Comparison of ENCODE assay signal across 20 cellular contexts in genomic region chr16:31131416-31131815, GRCh38. TPM values are rescaled to one million over a fixed set of nuclear protein-coding genes. Genes with fewer than 3 reads are reported as not detected.
DNase-seq lines count a peak whose midpoint lies in the region; FAIRE-seq and TF ChIP-seq lines count a peak whose summit lies in the region.
"Had no signal": no experiment of that assay in that cellular context is flagged by ENCODE, and none has a peak within 500 bp of the region (broad histone marks: within the 10 kb centered on the region; RNA-seq: fewer than 3 reads in every experiment).

No MANE protein-coding gene starts in this region.

- H3K27ac ChIP-seq in HUES6 (ENCODE audit: low read depth, low read length) (peak overlapping the region; percentile 30), H1 (ENCODE audit: low read depth, low read length) (peak overlapping the region; percentile 37; the same call in 1 of the 2 replicates), transverse colon (peak overlapping the region; percentile 91 to 94 (median 93))
- H3K27ac ChIP-seq: SJSA1 had no signal

- peaks cover 56% of the 10 kb centered on the region for H3K36me3 ChIP-seq in HUES6 (ENCODE audit: control insufficient read depth, insufficient read depth, low read length)
- peaks cover 14 to 27% (median 19%) of the 10 kb centered on the region in 4 experiments for H3K36me3 ChIP-seq in H1 (ENCODE audit: control insufficient read depth in 2 of 4, insufficient read depth in 4 of 4, low read length in 3 of 4)
- peaks cover 23% of the 10 kb centered on the region for H3K36me3 ChIP-seq in mucosa of stomach (ENCODE audit: control insufficient read depth, insufficient read depth, low read length)
- no peaks in the 10 kb centered on the region for H3K36me3 ChIP-seq in transverse colon

- no peak overlapping the region for H2BK120ac ChIP-seq in H1 (replicated peaks; ENCODE audit: low read depth, low read length)

- DNase-seq in H1 (ENCODE audit: low read depth in 1 of 2, low spot score in 2 of 2) (no peak), transverse colon (no peak), inferior parietal cortex (ENCODE audit: extremely low spot score) (no peak), SHP77 (lab: John Stamatoyannopoulos, UW) (no peak), Ammon's horn (ENCODE audit: low spot score) (no peak), NCI-H2029 (lab: John Stamatoyannopoulos, UW) (no peak)
- DNase-seq: activated CD4-positive, alpha-beta T cell treated with anti-CD3 and anti-CD28 coated beads for 1 hour; activated naive CD8-positive, alpha-beta T cell treated with anti-CD3 and anti-CD28 coated beads, Interleukin-2, amount 50 U/mL, for 24 hours; HCEC 1CT; NCI-H1436; NCI-H748 treated with DMSO at 0.1 percent for 48 hours; OCI-M1; stimulated activated CD4-positive, alpha-beta T cell treated with anti-CD3 and anti-CD28 coated beads, Interleukin-15, amount 100 ng/mL, for 24 hours; stimulated activated naive CD4-positive, alpha-beta T cell had no signal

- H2BK20ac ChIP-seq in H1 (ENCODE audit: low read length): no peak overlapping the region

- no peak overlapping the region for H4K5ac ChIP-seq in H1 (ENCODE audit: insufficient read length, low read depth, low read length)

- H4K91ac ChIP-seq in H1 (replicated peaks; ENCODE audit: insufficient read length, low read length): no peak overlapping the region

- peak overlapping the region; percentile 4; the same call in 1 of the 2 replicates for H4K8ac ChIP-seq in H1 (ENCODE audit: extremely low read depth, insufficient read depth, low read length)

- H3K27me3 ChIP-seq in HUES6 (ENCODE audit: control insufficient read depth, insufficient read depth, low read length) (no peaks in the 10 kb centered on the region), H1 (replicated peaks in 1 of 4; ENCODE audit: control insufficient read depth in 3 of 4, extremely low read depth in 1 of 4, insufficient read depth in 3 of 4, low read length in 3 of 4) (no peaks in the 10 kb centered on the region), mucosa of stomach (ENCODE audit: control insufficient read depth, insufficient read depth, low read length) (peaks cover 3% of the 10 kb centered on the region), transverse colon (no peaks in the 10 kb centered on the region)
- H3K27me3 ChIP-seq: SJSA1 had no signal

- CTCF ChIA-PET in H1 (lab: Charles Lee; ENCODE audit: partially characterized antibody): interaction anchor here (0.5 to 1.3 kb wide), 5 partner anchors 10 to 1229 kb away, joined by 3 to 4 read pairs (median 3); no protein-coding TSS in a partner anchor

- H3K14ac ChIP-seq in H1 (ENCODE audit: insufficient read length): no peak overlapping the region

- H3K4me2 ChIP-seq in H1 (ENCODE audit: insufficient read depth in 1 of 2, low read depth in 2 of 2, low read length in 2 of 2): peak overlapping the region in 1 of 2 experiments; percentile 2; a peak in 1 of 4 replicates

- peaks cover 0 to 19% of the 10 kb centered on the region in 2 experiments; a peak in 2 of 4 replicates for H3K79me2 ChIP-seq in H1 (ENCODE audit: control insufficient read depth in 1 of 2, insufficient read depth in 2 of 2, low read length in 2 of 2)

- H2AK5ac ChIP-seq in H1 (ENCODE audit: low read depth, low read length): no peak overlapping the region

- H3K9ac ChIP-seq in HUES6 (ENCODE audit: low read length) (no peak overlapping the region), H1 (replicated peaks in 1 of 4; ENCODE audit: extremely low read depth in 1 of 4, low read depth in 3 of 4, low read length in 3 of 4) (no peak overlapping the region), mucosa of stomach (ENCODE audit: low read length) (peak overlapping the region; percentile 63)

- 87% methylated on average over 11 of the region's 11 CpGs; no CpG with 5 or more reads in 1 of the 2 experiments for WGBS in H1 (ENCODE audit: extremely low coverage in 1 of 2, insufficient coverage in 1 of 2, insufficient read length in 1 of 2, insufficient replicate concordance in 2 of 2, low coverage in 1 of 2, low lambda C conversion rate in 2 of 2, missing lambda C conversion rate in 1 of 2), 2 experiments
- WGBS in transverse colon (ENCODE audit: low coverage in 1 of 2), 2 donors: 73% methylated on average over 10 of the region's 11 CpGs; no CpG with 5 or more reads in 1 of the 2 donors

- H3K23ac ChIP-seq in H1 (ENCODE audit: insufficient read length): no peak overlapping the region

- POLR2A ChIA-PET in H1 (lab: Charles Lee; ENCODE audit: partially characterized antibody): interaction anchor here (0.6 to 34.9 kb wide), 10 partner anchors 5 to 148 kb away, joined by 3 to 713 read pairs (median 4); partner anchors contain the start of genes BCKDK, FUS, KAT8 and PRSS36

- peaks cover 16% of the 10 kb centered on the region for H3K23me2 ChIP-seq in H1 (ENCODE audit: low read depth, low read length)

- peaks cover 9% of the 10 kb centered on the region for H3K79me1 ChIP-seq in H1 (ENCODE audit: low read depth, low read length)

- TF ChIP-seq EP300 in H1 (IDR thresholded peaks at IDR 0.05; ENCODE audit: borderline replicate concordance in 1 of 2, low read depth in 2 of 2, low read length in 2 of 2): no peak
- no peak for TF ChIP-seq EP300 in transverse colon (IDR thresholded peaks at IDR 0.05; ENCODE audit: low read depth)

- FAIRE-seq in H1 (lab: Jason Lieb, UNC): no peak

- no peak for TF ChIP-seq CTCF in H1 (IDR thresholded peaks at IDR 0.05; ENCODE audit: control extremely low read depth in 1 of 3, insufficient read depth in 1 of 3, low read depth in 1 of 3, low read length in 3 of 3)
- TF ChIP-seq CTCF in transverse colon (IDR thresholded peaks at IDR 0.05): no peak

- in situ Hi-C loops in transverse colon (cut with MboI; ENCODE audit: low pct_ligation_motif_present in 1 of 4, low pct_unique_long_range_greater_than_20kb in 1 of 4, low sequenced_read_pairs in 3 of 4): no loop called here

- no peak overlapping the region for H3K56ac ChIP-seq in H1 (replicated peaks; ENCODE audit: insufficient read length, low read depth, low read length)

- H3K18ac ChIP-seq in H1 (ENCODE audit: extremely low read depth, low read length): no peak overlapping the region

- H2BK12ac ChIP-seq in H1 (ENCODE audit: low read depth, low read length): no peak overlapping the region

- H4K20me1 ChIP-seq in H1 (replicated peaks in 1 of 2; ENCODE audit: control insufficient read depth in 1 of 2, insufficient read depth in 2 of 2, low read length in 2 of 2): peaks cover 6 to 7% of the 10 kb centered on the region in 2 experiments

- H2AFZ ChIP-seq in H1 (ENCODE audit: low read length): no peak overlapping the region

- H3K4me1 ChIP-seq in HUES6 (ENCODE audit: control insufficient read depth, insufficient read depth, low read length) (peaks cover 37% of the 10 kb centered on the region), H1 (replicated peaks in 1 of 4; ENCODE audit: control insufficient read depth in 3 of 4, insufficient read depth in 4 of 4, low read length in 3 of 4) (peaks cover 0 to 39% (median 32%) of the 10 kb centered on the region in 4 experiments; a peak in 6 of 7 replicates), mucosa of stomach (ENCODE audit: control insufficient read depth, insufficient read depth, low read length) (peaks cover 79% of the 10 kb centered on the region), transverse colon (peaks cover 29 to 81% (median 67%) of the 10 kb centered on the region in 4 donors)
- H3K4me1 ChIP-seq: SJSA1 had no signal

- TF ChIP-seq POLR2A in H1 (IDR thresholded peaks at IDR 0.05; ENCODE audit: control extremely low read depth in 1 of 2, low read depth in 2 of 2, low read length in 2 of 2) (no peak), transverse colon (IDR thresholded peaks at IDR 0.05) (no peak)

- peak overlapping the region; percentile 75 for H2BK5ac ChIP-seq in H1 (ENCODE audit: low read depth, low read length)

- H3K4ac ChIP-seq in H1 (replicated peaks; ENCODE audit: insufficient read length, low read depth, low read length): no peak overlapping the region

- H3K9me3 ChIP-seq in HUES6 (ENCODE audit: control insufficient read depth, insufficient read depth, low read depth, low read length) (no peaks in the 10 kb centered on the region), H1 (ENCODE audit: insufficient read depth in 2 of 2, low read depth in 1 of 2, low read length in 1 of 2) (no peaks in the 10 kb centered on the region), mucosa of stomach (ENCODE audit: control insufficient read depth, low read length) (no peaks in the 10 kb centered on the region), transverse colon (no peaks in the 10 kb centered on the region)
- H3K9me3 ChIP-seq: SJSA1 had no signal

- no peak overlapping the region for H3K4me3 ChIP-seq in HUES6 (ENCODE audit: low read depth, low read length)
- H3K4me3 ChIP-seq in H1 (ENCODE audit: extremely low read depth in 1 of 4, insufficient read depth in 2 of 4, low read depth in 3 of 4, low read length in 4 of 4): peak overlapping the region in 1 of 4 experiments; percentile 5; a peak in 2 of 8 replicates
- H3K4me3 ChIP-seq in mucosa of stomach (ENCODE audit: low read length): no peak overlapping the region
- no peak overlapping the region for H3K4me3 ChIP-seq in transverse colon
- H3K4me3 ChIP-seq: SJSA1 had no signal

- TF ChIP-seq RAD21 in H1 (IDR thresholded peaks at IDR 0.05 in 1 of 2, conservative IDR thresholded peaks at IDR 0.05 in 1 of 2; ENCODE audit: low read depth in 2 of 2, low read length in 2 of 2): no peak

- intact Hi-C loops in transverse colon (cut with DNase I; ENCODE audit: low total_unique reads): no loop called here

- H2BK15ac ChIP-seq in H1 (ENCODE audit: low read length): no peak overlapping the region

RNA-seq across cellular contexts. Expression of gene PRSS8, which starts 4.1 kb away (rescaled TPM):
- total RNA-seq in H1 (2021; fragmentation: NEBNext Ultra II Directional; extraction: Animal tissue kit (Norgen Biotek cat#: 25700)): 86.1 and 87.7 TPM in 2 replicates
- 273 and 321 TPM in 2 replicates for polyA plus RNA-seq in H1 (2011; rRNA removed)
- polyA plus RNA-seq in H1 (2011; cell fraction: cytosol; rRNA removed): 136 TPM
- 162 TPM for polyA plus RNA-seq in H1 (2011; cell fraction: nucleus; rRNA removed)
- polyA plus RNA-seq in H1 (2012, experiment 1 of 2): 71.0 to 119 TPM (median 109 TPM) in 4 replicates
- polyA plus RNA-seq in H1 (2012, experiment 2 of 2): 123 TPM
- 180 TPM for polyA plus RNA-seq in H1 (2013, experiment 1 of 2)
- 205 TPM for polyA plus RNA-seq in H1 (2013, experiment 2 of 2)
- 56.1 and 63.2 TPM in 2 replicates for polyA minus RNA-seq in H1 (2011; rRNA and poly(A)+ RNA removed)
- 86.6 TPM for polyA minus RNA-seq in H1 (2011; cell fraction: cytosol; rRNA and poly(A)+ RNA removed)
- polyA minus RNA-seq in H1 (2011; cell fraction: nucleus; rRNA and poly(A)+ RNA removed): 37.2 TPM
- total RNA-seq in transverse colon: 100 to 1,000 TPM; 101 to 510 (median 372) TPM
- total RNA-seq: activated T-helper 17 cell treated with anti-CD3 and anti-CD28 coated beads, Interleukin-2, amount 50 U/mL, for 72 hours; fibroblast of lung; neural crest cell; SJSA1 had no signal
- polyA plus RNA-seq: fibroblast of lung had no signal

RNA-seq across cellular contexts. Expression of gene KAT8, which starts 14.0 kb away (rescaled TPM):
- 61.6 and 68.7 TPM in 2 replicates for total RNA-seq in H1 (2021; fragmentation: NEBNext Ultra II Directional; extraction: Animal tissue kit (Norgen Biotek cat#: 25700))
- 52.6 and 60.8 TPM in 2 replicates for polyA plus RNA-seq in H1 (2011; rRNA removed)
- 73.1 TPM for polyA plus RNA-seq in H1 (2011; cell fraction: cytosol; rRNA removed)
- polyA plus RNA-seq in H1 (2011; cell fraction: nucleus; rRNA removed): 90.5 TPM
- polyA plus RNA-seq in H1 (2012, experiment 1 of 2): 51.6 to 65.4 TPM (median 59.2 TPM) in 4 replicates
- polyA plus RNA-seq in H1 (2012, experiment 2 of 2): 51.0 TPM
- polyA plus RNA-seq in H1 (2013, experiment 1 of 2): 35.2 TPM
- 33.5 TPM for polyA plus RNA-seq in H1 (2013, experiment 2 of 2)
- 43.6 and 47.9 TPM in 2 replicates for polyA minus RNA-seq in H1 (2011; rRNA and poly(A)+ RNA removed)
- 29.1 TPM for polyA minus RNA-seq in H1 (2011; cell fraction: cytosol; rRNA and poly(A)+ RNA removed)
- 25.3 TPM for polyA minus RNA-seq in H1 (2011; cell fraction: nucleus; rRNA and poly(A)+ RNA removed)
- 10 to 100 TPM; 61.0 to 93.5 (median 62.1) TPM for total RNA-seq in transverse colon

RNA-seq across cellular contexts. Expression of gene PRSS36, which starts 18.4 kb away (rescaled TPM):
- total RNA-seq in H1 (2021; fragmentation: NEBNext Ultra II Directional; extraction: Animal tissue kit (Norgen Biotek cat#: 25700)): 1.3 TPM in 2 replicates
- polyA plus RNA-seq in H1 (2011; rRNA removed): 1.9 and 3.1 TPM in 2 replicates
- polyA plus RNA-seq in H1 (2011; cell fraction: cytosol; rRNA removed): 2.3 TPM
- polyA plus RNA-seq in H1 (2011; cell fraction: nucleus; rRNA removed): 3.5 TPM
- polyA plus RNA-seq in H1 (2012, experiment 1 of 2): 0.76 to 1.4 TPM (median 1.1 TPM) in 4 replicates
- 0.33 TPM for polyA plus RNA-seq in H1 (2012, experiment 2 of 2)
- 0.87 TPM for polyA plus RNA-seq in H1 (2013, experiment 1 of 2)
- 0.68 TPM for polyA plus RNA-seq in H1 (2013, experiment 2 of 2)
- polyA minus RNA-seq in H1 (2011; rRNA and poly(A)+ RNA removed): 0.41 TPM in 1 of 2 replicates, not detected in the other
- polyA minus RNA-seq in H1 (2011; cell fraction: cytosol; rRNA and poly(A)+ RNA removed): not detected
- 1.7 TPM for polyA minus RNA-seq in H1 (2011; cell fraction: nucleus; rRNA and poly(A)+ RNA removed)
- total RNA-seq in transverse colon: 10 to 100 TPM in 1 of 4 donors, 1 to 10 TPM in 2, not detected in 1; 8.1 to 42.3 (median 9.8) TPM

RNA-seq across cellular contexts. Expression of gene BCKDK, which starts 23.2 kb away (rescaled TPM):
- total RNA-seq in H1 (2021; fragmentation: NEBNext Ultra II Directional; extraction: Animal tissue kit (Norgen Biotek cat#: 25700)): 49.6 and 51.5 TPM in 2 replicates
- 77.1 and 97.1 TPM in 2 replicates for polyA plus RNA-seq in H1 (2011; rRNA removed)
- 46.5 TPM for polyA plus RNA-seq in H1 (2011; cell fraction: cytosol; rRNA removed)
- polyA plus RNA-seq in H1 (2011; cell fraction: nucleus; rRNA removed): 79.7 TPM
- polyA plus RNA-seq in H1 (2012, experiment 1 of 2): 30.1 to 58.0 TPM (median 53.0 TPM) in 4 replicates
- 61.9 TPM for polyA plus RNA-seq in H1 (2012, experiment 2 of 2)
- 45.0 TPM for polyA plus RNA-seq in H1 (2013, experiment 1 of 2)
- 46.8 TPM for polyA plus RNA-seq in H1 (2013, experiment 2 of 2)
- 24.8 and 31.0 TPM in 2 replicates for polyA minus RNA-seq in H1 (2011; rRNA and poly(A)+ RNA removed)
- 36.6 TPM for polyA minus RNA-seq in H1 (2011; cell fraction: cytosol; rRNA and poly(A)+ RNA removed)
- polyA minus RNA-seq in H1 (2011; cell fraction: nucleus; rRNA and poly(A)+ RNA removed): 32.5 TPM
- total RNA-seq in transverse colon: 10 to 100 TPM; 46.8 to 56.5 (median 51.3) TPM

RNA-seq across cellular contexts. Expression of gene VKORC1, which starts 36.8 kb away (rescaled TPM):
- 83.3 and 84.1 TPM in 2 replicates for total RNA-seq in H1 (2021; fragmentation: NEBNext Ultra II Directional; extraction: Animal tissue kit (Norgen Biotek cat#: 25700))
- polyA plus RNA-seq in H1 (2011; rRNA removed): 483 and 512 TPM in 2 replicates
- polyA plus RNA-seq in H1 (2011; cell fraction: cytosol; rRNA removed): 255 TPM
- 252 TPM for polyA plus RNA-seq in H1 (2011; cell fraction: nucleus; rRNA removed)
- polyA plus RNA-seq in H1 (2012, experiment 1 of 2): 102 to 148 TPM (median 131 TPM) in 4 replicates
- polyA plus RNA-seq in H1 (2012, experiment 2 of 2): 241 TPM
- 194 TPM for polyA plus RNA-seq in H1 (2013, experiment 1 of 2)
- 225 TPM for polyA plus RNA-seq in H1 (2013, experiment 2 of 2)
- 162 and 226 TPM in 2 replicates for polyA minus RNA-seq in H1 (2011; rRNA and poly(A)+ RNA removed)
- polyA minus RNA-seq in H1 (2011; cell fraction: cytosol; rRNA and poly(A)+ RNA removed): 64.1 TPM
- polyA minus RNA-seq in H1 (2011; cell fraction: nucleus; rRNA and poly(A)+ RNA removed): 59.3 TPM
- 10 to 100 TPM; 29.5 to 89.0 (median 72.0) TPM for total RNA-seq in transverse colon

Comparison
In these comparisons a context has a peak if more than half of its experiments do, and no peak if none do; other contexts are left out.
1. H3K27ac ChIP-seq: peak in every context shown above with its lines; median percentile 93 in transverse colon; 37 in H1; 30 in HUES6.